In the genomic region with DNA sequence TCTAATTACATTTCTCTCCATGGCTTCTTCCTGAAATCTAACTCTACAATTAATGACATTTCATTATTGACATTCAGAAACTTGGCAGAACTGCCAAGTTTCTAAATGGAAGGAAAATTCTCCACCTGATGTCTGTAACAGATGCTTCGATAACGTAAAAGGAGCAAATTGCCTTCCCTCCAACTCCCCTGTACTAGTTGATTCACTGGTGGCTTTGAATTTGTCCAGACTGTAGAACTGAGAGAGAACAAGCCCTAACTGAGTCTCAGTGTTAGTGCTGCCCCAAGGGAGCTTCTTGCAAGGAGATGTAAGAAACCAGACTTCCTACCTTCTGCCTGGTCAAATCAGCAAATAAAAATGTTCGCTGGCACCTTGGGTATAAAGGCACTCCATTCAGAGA, we compare ENCODE assay signal across 19 cellular contexts.
"Had no signal": no experiment of that assay in that cellular context is flagged by ENCODE, and none has a peak within 500 bp of the region (broad histone marks: within the 10 kb centered on the region; RNA-seq: fewer than 3 reads in every experiment).

No MANE protein-coding gene starts in this region.

- H3K27me3 Mint-ChIP-seq: effector memory CD8-positive, alpha-beta T cell; natural killer cell treated with Interleukin-12 subunit alpha and Interleukin-12 subunit beta and Interleukin-15 and Interleukin-18, amount 100 ng/mL, for 72 hours; type B pancreatic cell had no signal

- H3K27ac ChIP-seq: epithelial cell of prostate, esophagus muscularis mucosa, gastrocnemius medialis, left ventricle myocardium inferior, neural progenitor cell, ovary, suprapubic skin, thyroid gland had no signal

- H3K4me3 Mint-ChIP-seq: effector memory CD8-positive, alpha-beta T cell; natural killer cell treated with Interleukin-12 subunit alpha and Interleukin-12 subunit beta and Interleukin-15 and Interleukin-18, amount 100 ng/mL, for 72 hours; neural progenitor cell; type B pancreatic cell had no signal

- H3K4me1 Mint-ChIP-seq: neural progenitor cell had no signal

- H3K9me3 Mint-ChIP-seq: type B pancreatic cell had no signal

- H3K36me3 Mint-ChIP-seq: neural progenitor cell, type B pancreatic cell had no signal

- ATAC-seq: effector memory CD8-positive, alpha-beta T cell; gastrocnemius medialis; natural killer cell treated with Interleukin-12 subunit alpha and Interleukin-12 subunit beta and Interleukin-15 and Interleukin-18, amount 100 ng/mL, for 72 hours; right cardiac atrium; stimulated activated naive CD8-positive, alpha-beta T cell treated with anti-CD3 and anti-CD28 coated beads, Interleukin-15, Interleukin-2, amounts not matched to agents 100 U/mL and 50 U/mL, for 24 hours had no signal

- H3K9me3 ChIP-seq: esophagus muscularis mucosa, gastrocnemius medialis, suprapubic skin, thyroid gland had no signal

- H3K36me3 ChIP-seq: esophagus muscularis mucosa, gastrocnemius medialis, left ventricle myocardium inferior, neural progenitor cell, ovary, suprapubic skin, thyroid gland had no signal

- H3K4me1 ChIP-seq: gastrocnemius medialis, left ventricle myocardium inferior, neural progenitor cell, suprapubic skin had no signal

- H3K27ac Mint-ChIP-seq: effector memory CD8-positive, alpha-beta T cell; natural killer cell treated with Interleukin-12 subunit alpha and Interleukin-12 subunit beta and Interleukin-15 and Interleukin-18, amount 100 ng/mL, for 72 hours; neural progenitor cell; type B pancreatic cell had no signal

- H3K4me3 ChIP-seq: esophagus muscularis mucosa, gastrocnemius medialis, left ventricle myocardium inferior, lung, neural progenitor cell, ovary, suprapubic skin, thyroid gland had no signal

- H3K27me3 ChIP-seq: esophagus muscularis mucosa, gastrocnemius medialis, neural progenitor cell, ovary, suprapubic skin, thyroid gland had no signal

- DNase-seq: effector memory CD8-positive, alpha-beta T cell; gastrocnemius medialis; left ventricle myocardium inferior; mesenchymal stem cell; midbrain; nucleus accumbens; ovary; right cardiac atrium; small intestine; stimulated activated CD4-positive, alpha-beta T cell treated with anti-CD3 and anti-CD28 coated beads, Interleukin-12 subunit alpha, Interleukin-12 subunit beta, amount 100 ng/mL, for 4 hours; stimulated activated naive CD8-positive, alpha-beta T cell treated with anti-CD3 and anti-CD28 coated beads, Interleukin-15, Interleukin-2, amounts not matched to agents 100 U/mL and 50 U/mL, for 24 hours; thyroid gland had no signal
